Comparison of ENCODE assay signal across 8 cellular contexts in genomic region chr19:11578342-11579142, GRCh38. TPM values are rescaled to one million over a fixed set of nuclear protein-coding genes. Genes with fewer than 3 reads are reported as not detected.
DNase-seq lines count a peak whose midpoint lies in the region; ATAC-seq and TF ChIP-seq lines count a peak whose summit lies in the region.

No MANE protein-coding gene starts in this region.

- intact Hi-C loops in left cardiac atrium (cut with DNase I) = no loop called here
- intact Hi-C loops in sigmoid colon (cut with DNase I) = no loop called here

- no peak for TF ChIP-seq EP300 in sigmoid colon (IDR thresholded peaks at IDR 0.05)

- no peaks in the 10 kb centered on the region for H3K27me3 Mint-ChIP-seq in activated T-cell treated with anti-CD3 and anti-CD28 coated beads, Interleukin-2, amount 50 U/mL, for 24 hours

- H3K36me3 ChIP-seq in HUES6 (ENCODE audit: control insufficient read depth, insufficient read depth, low read length) (no peaks in the 10 kb centered on the region), sigmoid colon (no peaks in the 10 kb centered on the region)

- H3K27me3 ChIP-seq in HUES6 (ENCODE audit: control insufficient read depth, insufficient read depth, low read length) (no peaks in the 10 kb centered on the region; the same call in 1 of the 2 replicates), sigmoid colon (peaks cover 6 to 23% (median 15%) of the 10 kb centered on the region in 3 donors)

- H3K9me3 ChIP-seq in HUES6 (ENCODE audit: control insufficient read depth, insufficient read depth, low read depth, low read length) (no peaks in the 10 kb centered on the region), sigmoid colon (no peaks in the 10 kb centered on the region)

- H3K4me1 Mint-ChIP-seq in activated T-cell treated with anti-CD3 and anti-CD28 coated beads, Interleukin-2, amount 50 U/mL, for 24 hours (ENCODE audit: low read depth) = peaks cover 40% of the 10 kb centered on the region

- POLR2A ChIA-PET in RWPE1 (lab: Yijun Ruan, JAX; ENCODE audit: low non-redundant PET) = interaction anchor here (0.6 kb wide), 1 partner anchor 1326 kb away, joined by 5 read pairs; no protein-coding TSS in a partner anchor

- H3K27ac ChIP-seq in HUES6 (ENCODE audit: low read depth, low read length) (no peak overlapping the region), sigmoid colon (peak overlapping the region in 3 of 4 donors; percentile 35 to 59 (median 50)), RWPE1 (no peak overlapping the region; the same call in 1 of the 2 replicates)

- peaks cover 6% of the 10 kb centered on the region for H3K36me3 Mint-ChIP-seq in activated T-cell treated with anti-CD3 and anti-CD28 coated beads, Interleukin-2, amount 50 U/mL, for 24 hours (ENCODE audit: low read depth)

- no peak for TF ChIP-seq POLR2A in sigmoid colon (IDR thresholded peaks at IDR 0.05)

- H3K9me3 Mint-ChIP-seq in activated T-cell treated with anti-CD3 and anti-CD28 coated beads, Interleukin-2, amount 50 U/mL, for 24 hours = no peaks in the 10 kb centered on the region

- ATAC-seq in left cardiac atrium = peak; percentile 62 to 66

- TF ChIP-seq CTCF in sigmoid colon (IDR thresholded peaks at IDR 0.05) (no peak), RWPE1 (conservative IDR thresholded peaks at IDR 0.05; ENCODE audit: low read depth) (no peak)

- no peak overlapping the region for H3K9ac ChIP-seq in HUES6 (ENCODE audit: low read length)

- H3K4me1 ChIP-seq in HUES6 (ENCODE audit: control insufficient read depth, insufficient read depth, low read length) = peaks cover 11% of the 10 kb centered on the region; the same call in 1 of the 2 replicates
- peaks cover 0 to 13% (median 9%) of the 10 kb centered on the region in 4 donors for H3K4me1 ChIP-seq in sigmoid colon

- WGBS in sigmoid colon, 2 donors = 5% methylated on average over 58 of the region's 58 CpGs

- no peak overlapping the region for H3K27ac Mint-ChIP-seq in activated T-cell treated with anti-CD3 and anti-CD28 coated beads, Interleukin-2, amount 50 U/mL, for 24 hours

- DNase-seq in activated T-cell treated with anti-CD3 and anti-CD28 coated beads, Interleukin-2, amount 50 U/mL, for 24 hours = peak; percentile 60
- DNase-seq in left cardiac atrium (peak; percentile 59), sigmoid colon (peak; percentile 80), occipital lobe (lab: John Stamatoyannopoulos, UW) (no peak), RWPE1 (ENCODE audit: low spot score) (no peak), NOMO-1 treated with DMSO at 0.1 percent for 48 hours (lab: John Stamatoyannopoulos, UW; ENCODE audit: unreplicated experiment) (no peak)
- no peak for DNase-seq in NK-92 treated with Interleukin-12 subunit alpha and Interleukin-12 subunit beta, amount 100 ng/mL, for 24 hours (lab: John Stamatoyannopoulos, UW)

- H3K4me3 ChIP-seq in HUES6 (ENCODE audit: low read depth, low read length) (peak overlapping the region; percentile 48; the same call in 1 of the 2 replicates), sigmoid colon (peak overlapping the region; percentile 8 to 46 (median 32))

- CTCF ChIA-PET in RWPE1 (lab: Yijun Ruan, JAX) = interaction anchor here (0.6 kb wide), 1 partner anchor 33 kb away, joined by 4 read pairs; no protein-coding TSS in a partner anchor

- peak overlapping the region; percentile 64 for H3K4me3 Mint-ChIP-seq in activated T-cell treated with anti-CD3 and anti-CD28 coated beads, Interleukin-2, amount 50 U/mL, for 24 hours

RNA-seq across cellular contexts. Expression of gene ACP5, which starts 1.1 kb away (rescaled TPM):
- 1 to 10 TPM; 4.5 to 5.4 TPM for total RNA-seq in left cardiac atrium
- total RNA-seq in sigmoid colon = 10 to 100 TPM in 2 of 4 donors, 1 to 10 TPM in 2; 7.6 to 23.5 (median 9.8) TPM
- 100 to 1,000 TPM in 1 of 3 donors, 10 to 100 TPM in 2; 26.4 to 266 (median 54.4) TPM for polyA plus RNA-seq in sigmoid colon
- total RNA-seq in occipital lobe = 0.78 TPM

RNA-seq across cellular contexts. Expression of gene ZNF627, which starts 18.7 kb away (rescaled TPM):
- 1 to 10 TPM; 5.1 to 5.4 TPM for total RNA-seq in left cardiac atrium
- 10 to 100 TPM in 3 of 4 donors, 1 to 10 TPM in 1; 7.9 to 13.8 (median 11.9) TPM for total RNA-seq in sigmoid colon
- 1 to 10 TPM; 6.2 to 6.7 (median 6.6) TPM for polyA plus RNA-seq in sigmoid colon
- 82.0 TPM for total RNA-seq in occipital lobe

RNA-seq across cellular contexts. Expression of gene ELOF1, which starts 19.5 kb away (rescaled TPM):
- total RNA-seq in left cardiac atrium (10 to 100 TPM; 36.8 to 37.2 TPM), sigmoid colon (10 to 100 TPM; 27.2 to 47.9 (median 38.9) TPM), occipital lobe (14.2 TPM)
- 10 to 100 TPM; 49.8 to 67.3 (median 59.4) TPM for polyA plus RNA-seq in sigmoid colon

RNA-seq across cellular contexts. Expression of gene CNN1, which starts 39.9 kb away (rescaled TPM):
- 100 to 1,000 TPM; 159 to 208 TPM for total RNA-seq in left cardiac atrium
- total RNA-seq in sigmoid colon = 1,000 to 10,000 TPM; 1,586 to 3,058 (median 2,656) TPM
- 100 to 1,000 TPM in 1 of 3 donors, 10 to 100 TPM in 1, 1 to 10 TPM in 1; 4.9 to 115 (median 45.0) TPM for polyA plus RNA-seq in sigmoid colon
- not detected for total RNA-seq in occipital lobe

RNA-seq across cellular contexts. Expression of gene ECSIT, which starts 49.6 kb away (rescaled TPM):
- total RNA-seq in left cardiac atrium (100 to 1,000 TPM in 1 of 2 donors, 10 to 100 TPM in 1; 99.4 to 105 TPM), sigmoid colon (10 to 100 TPM; 74.5 to 93.5 (median 82.4) TPM), occipital lobe (25.3 TPM)
- 10 to 100 TPM; 60.7 to 75.8 (median 65.4) TPM for polyA plus RNA-seq in sigmoid colon

Comparison
In these comparisons a context has a peak if more than half of its experiments do, and no peak if none do; other contexts are left out.
1. H3K27ac ChIP-seq: peak in sigmoid colon (3 of 4); none in HUES6 (single experiment) and RWPE1 (single experiment).
2. DNase-seq: peak in activated T-cell treated with anti-CD3 and anti-CD28 coated beads, Interleukin-2, amount 50 U/mL, for 24 hours (single experiment), left cardiac atrium (single experiment) and sigmoid colon (single experiment); none in occipital lobe (single experiment), RWPE1 (single experiment), NK-92 treated with Interleukin-12 subunit alpha and Interleukin-12 subunit beta, amount 100 ng/mL, for 24 hours (single experiment) and NOMO-1 treated with DMSO at 0.1 percent for 48 hours (single experiment).